ENCODE assay signal across 30 cellular contexts in the genomic region with DNA sequence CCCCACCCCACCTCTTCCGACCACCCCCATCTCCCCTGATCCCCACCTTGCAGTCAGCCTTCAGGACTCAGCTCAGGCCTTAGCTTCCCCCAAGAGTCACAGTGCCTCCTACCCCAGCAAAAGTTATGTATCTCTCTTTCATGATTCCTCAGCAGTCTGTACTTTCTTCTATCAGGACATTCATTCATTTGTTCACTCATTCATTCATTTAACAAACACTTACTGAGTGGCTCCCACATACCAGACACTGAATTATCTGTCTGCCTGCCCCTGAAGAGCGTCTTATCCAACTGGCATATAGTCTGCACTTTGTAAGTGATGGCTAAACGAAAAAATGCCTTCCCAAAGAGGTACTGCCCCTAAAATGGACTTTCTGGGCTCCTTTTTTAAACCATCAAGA.
"Had no signal": no experiment of that assay in that cellular context is flagged by ENCODE, and none has a peak within 500 bp of the region (broad histone marks: within the 10 kb centered on the region; RNA-seq: fewer than 3 reads in every experiment).

No MANE protein-coding gene starts in this region.

- H3K9me3 Mint-ChIP-seq: stimulated activated effector memory CD8-positive, alpha-beta T cell treated with anti-CD3 and anti-CD28 coated beads, Interleukin-12 subunit alpha, Interleukin-12 subunit beta, amount 100 ng/mL, for 72 hours; stimulated activated naive CD8-positive, alpha-beta T cell treated with anti-CD3 and anti-CD28 coated beads, Interleukin-15, Interleukin-2, amounts not matched to agents 100 ng/mL and 50 ng/mL, for 24 hours had no signal

- H3K4me1 Mint-ChIP-seq: naive thymus-derived CD8-positive, alpha-beta T cell; neural crest cell; stimulated activated effector memory CD8-positive, alpha-beta T cell treated with anti-CD3 and anti-CD28 coated beads, Interleukin-12 subunit alpha, Interleukin-12 subunit beta, amount 100 ng/mL, for 72 hours; stimulated activated naive B cell treated with anti-CD40 and anti-IgM and Interleukin-4, amounts not matched to agents 10 μg/mL and 1 μg/mL and 100 μg/mL, for 72 hours had no signal

- H3K4me1 ChIP-seq: parathyroid adenoma, psoas muscle, right lobe of liver, sigmoid colon, stomach, thyroid gland, tibial nerve, upper lobe of left lung, vagina had no signal

- H3K79me2 ChIP-seq: parathyroid adenoma had no signal

- H3K36me3 ChIP-seq: ovary, right lobe of liver, sigmoid colon, stomach, thoracic aorta, thyroid gland, tibial nerve, upper lobe of left lung, vagina had no signal

- H3K27me3 ChIP-seq: ovary, right lobe of liver, thyroid gland, tibial nerve, upper lobe of left lung, vagina had no signal

- H3K36me3 Mint-ChIP-seq: naive thymus-derived CD8-positive, alpha-beta T cell; natural killer cell treated with Interleukin-12 subunit alpha and Interleukin-12 subunit beta and Interleukin-15 and Interleukin-18, amount 100 ng/mL, for 72 hours; stimulated activated effector memory CD8-positive, alpha-beta T cell treated with anti-CD3 and anti-CD28 coated beads, Interleukin-12 subunit alpha, Interleukin-12 subunit beta, amount 100 ng/mL, for 72 hours; stimulated activated naive B cell treated with anti-CD40 and anti-IgM and Interleukin-4, amounts not matched to agents 10 μg/mL and 1 μg/mL and 100 μg/mL, for 72 hours had no signal

- FAIRE-seq: small intestine, urothelium cell line had no signal

- H3K27ac ChIP-seq: ovary, parathyroid adenoma, psoas muscle, right lobe of liver, sigmoid colon, stomach, thoracic aorta, thyroid gland, tibial nerve, upper lobe of left lung, vagina had no signal

- H3K4me3 Mint-ChIP-seq: naive thymus-derived CD8-positive, alpha-beta T cell; natural killer cell treated with Interleukin-12 subunit alpha and Interleukin-12 subunit beta and Interleukin-15 and Interleukin-18, amount 100 ng/mL, for 72 hours; nephron progenitor cell; neural crest cell; stimulated activated effector memory CD8-positive, alpha-beta T cell treated with anti-CD3 and anti-CD28 coated beads, Interleukin-12 subunit alpha, Interleukin-12 subunit beta, amount 100 ng/mL, for 72 hours; stimulated activated naive B cell treated with anti-CD40 and anti-IgM and Interleukin-4, amounts not matched to agents 10 μg/mL and 1 μg/mL and 100 μg/mL, for 72 hours; stimulated activated naive CD8-positive, alpha-beta T cell treated with anti-CD3 and anti-CD28 coated beads, Interleukin-15, Interleukin-2, amounts not matched to agents 100 ng/mL and 50 ng/mL, for 24 hours had no signal

- H3K4me3 ChIP-seq: ovary, psoas muscle, right lobe of liver, sigmoid colon, stomach, thoracic aorta, thyroid gland, tibial nerve, upper lobe of left lung, vagina had no signal

- H3K9me3 ChIP-seq: ovary, psoas muscle, right lobe of liver, sigmoid colon, stomach, thoracic aorta, thyroid gland, upper lobe of left lung, vagina had no signal

- DNase-seq: naive thymus-derived CD8-positive, alpha-beta T cell; nephron progenitor cell; occipital lobe; ovary; posterior cingulate gyrus; psoas muscle; right cardiac atrium; right lobe of liver; sigmoid colon; small intestine; stimulated activated CD4-positive, alpha-beta T cell treated with anti-CD3 and anti-CD28 coated beads, Interleukin-15, amount 100 ng/mL, for 24 hours; stimulated activated CD4-positive, alpha-beta T cell treated with anti-CD3 and anti-CD28 coated beads, Interleukin-2, amount 100 ng/mL, for 24 hours; stimulated activated CD4-positive, alpha-beta T cell treated with anti-CD3 and anti-CD28 coated beads, Interleukin-2, amount 100 ng/mL, for 48 hours; stimulated activated CD4-positive, alpha-beta T cell treated with anti-CD3 and anti-CD28 coated beads, Interleukin-4, amount 100 ng/mL, for 24 hours; stimulated activated naive B cell treated with anti-CD40 and anti-IgM and Interleukin-4, amounts not matched to agents 10 μg/mL and 1 μg/mL and 100 μg/mL, for 72 hours; stimulated activated naive CD4-positive, alpha-beta T cell treated with Interleukin-2 at 50 U/mL for 16 hours; stomach; thyroid gland; trophoblast cell; upper lobe of left lung had no signal

- H3K27ac Mint-ChIP-seq: naive thymus-derived CD8-positive, alpha-beta T cell; natural killer cell treated with Interleukin-12 subunit alpha and Interleukin-12 subunit beta and Interleukin-15 and Interleukin-18, amount 100 ng/mL, for 72 hours; nephron progenitor cell; progenitor cell of endocrine pancreas; stimulated activated effector memory CD8-positive, alpha-beta T cell treated with anti-CD3 and anti-CD28 coated beads, Interleukin-12 subunit alpha, Interleukin-12 subunit beta, amount 100 ng/mL, for 72 hours; stimulated activated naive B cell treated with anti-CD40 and anti-IgM and Interleukin-4, amounts not matched to agents 10 μg/mL and 1 μg/mL and 100 μg/mL, for 72 hours; stimulated activated naive CD8-positive, alpha-beta T cell treated with anti-CD3 and anti-CD28 coated beads, Interleukin-15, Interleukin-2, amounts not matched to agents 100 ng/mL and 50 ng/mL, for 24 hours had no signal

- H3K9ac ChIP-seq: parathyroid adenoma had no signal

- H2AFZ ChIP-seq: parathyroid adenoma had no signal

- ATAC-seq: naive thymus-derived CD8-positive, alpha-beta T cell; natural killer cell treated with Interleukin-12 subunit alpha and Interleukin-12 subunit beta and Interleukin-15 and Interleukin-18, amount 100 ng/mL, for 72 hours; psoas muscle had no signal
